Comparison of ENCODE assay signal across 13 cellular contexts in genomic region chr12:46402861-46403731, GRCh38. TPM values are rescaled to one million over a fixed set of nuclear protein-coding genes. Genes with fewer than 3 reads are reported as not detected.
DNase-seq lines count a peak whose midpoint lies in the region; ATAC-seq and TF ChIP-seq lines count a peak whose summit lies in the region.
"Had no signal": no experiment of that assay in that cellular context is flagged by ENCODE, and none has a peak within 500 bp of the region (broad histone marks: within the 10 kb centered on the region; RNA-seq: fewer than 3 reads in every experiment).

No MANE protein-coding gene starts in this region.

- peaks cover 70% of the 10 kb centered on the region for H3K4me1 Mint-ChIP-seq in T-helper 2 cell treated with Interferon-gamma antibody and Interleukin-4, amounts not matched to agents 5 μg/mL and 100 μg/mL, for 36 hours (ENCODE audit: low read depth)

- DNase-seq in T-helper 2 cell treated with Interferon-gamma antibody and Interleukin-4, amounts not matched to agents 5 μg/mL and 100 μg/mL, for 36 hours (ENCODE audit: low spot score): no peak
- DNase-seq in T-helper 2 cell: no peak
- DNase-seq in ascending aorta (ENCODE audit: low spot score in 2 of 2): no peak
- no peak for DNase-seq in right cardiac atrium
- DNase-seq in CD1c-positive myeloid dendritic cell (ENCODE audit: extremely low spot score): no peak
- no peak for DNase-seq in islet precursor cell
- DNase-seq: activated T-cell treated with anti-CD3 and anti-CD28 coated beads for 4 hours, NCI-H748 treated with DMSO at 0.1 percent for 48 hours, T-helper 1 cell had no signal

- no peaks in the 10 kb centered on the region for H3K36me3 ChIP-seq in ascending aorta
- H3K36me3 ChIP-seq: neutrophil had no signal

- TF ChIP-seq CTCF in ascending aorta (IDR thresholded peaks at IDR 0.05): no peak

- H3K27ac ChIP-seq in ascending aorta (peak overlapping the region; percentile 80), right cardiac atrium (ENCODE audit: low read length) (peak overlapping the region; percentile 50), temporal lobe (ENCODE audit: low read depth, low read length) (peak overlapping the region; percentile 9)
- H3K27ac ChIP-seq: 22Rv1, neutrophil had no signal

- no peaks in the 10 kb centered on the region for H3K27me3 Mint-ChIP-seq in T-helper 2 cell treated with Interferon-gamma antibody and Interleukin-4, amounts not matched to agents 5 μg/mL and 100 μg/mL, for 36 hours (ENCODE audit: low read depth)

- H3K27me3 ChIP-seq in ascending aorta (no peaks in the 10 kb centered on the region), right cardiac atrium (ENCODE audit: control insufficient read depth, insufficient read depth) (no peaks in the 10 kb centered on the region)
- H3K27me3 ChIP-seq: neutrophil had no signal

- H3K27ac Mint-ChIP-seq in T-helper 2 cell treated with Interferon-gamma antibody and Interleukin-4, amounts not matched to agents 5 μg/mL and 100 μg/mL, for 36 hours: peak overlapping the region; percentile 2

- ATAC-seq in right cardiac atrium: peak in 1 of 2 donors; percentile 24
- ATAC-seq in GM18519 (IDR thresholded peaks at IDR 0.05; ENCODE audit: low FRiP score, unreplicated experiment): no peak

- H3K4me3 ChIP-seq in ascending aorta (no peak overlapping the region), right cardiac atrium (ENCODE audit: low read length) (no peak overlapping the region)

- peaks cover 0 to 42% of the 10 kb centered on the region in 2 donors for H3K4me1 ChIP-seq in ascending aorta
- peaks cover 3% of the 10 kb centered on the region for H3K4me1 ChIP-seq in right cardiac atrium (ENCODE audit: control insufficient read depth, insufficient read depth, low read length)

- H3K9me3 ChIP-seq in ascending aorta (no peaks in the 10 kb centered on the region), right cardiac atrium (ENCODE audit: control insufficient read depth, low read length) (no peaks in the 10 kb centered on the region)
- H3K9me3 ChIP-seq: neutrophil had no signal

- H3K36me3 Mint-ChIP-seq in T-helper 2 cell treated with Interferon-gamma antibody and Interleukin-4, amounts not matched to agents 5 μg/mL and 100 μg/mL, for 36 hours (ENCODE audit: low read depth): peaks cover 28% of the 10 kb centered on the region

- H3K9me3 Mint-ChIP-seq in T-helper 2 cell treated with Interferon-gamma antibody and Interleukin-4, amounts not matched to agents 5 μg/mL and 100 μg/mL, for 36 hours: peaks cover 19% of the 10 kb centered on the region

- H3K4me3 Mint-ChIP-seq in T-helper 2 cell treated with Interferon-gamma antibody and Interleukin-4, amounts not matched to agents 5 μg/mL and 100 μg/mL, for 36 hours: no peak overlapping the region

- 49% methylated on average over 4 of the region's 4 CpGs for WGBS in right cardiac atrium

- intact Hi-C loops in ascending aorta (cut with DNase I): loop anchor here (5.0 kb wide), 1 partner anchor 59 kb away; no protein-coding TSS in a partner anchor
- intact Hi-C loops in right cardiac atrium (cut with DNase I): no loop called here

RNA-seq across cellular contexts. Expression of gene SLC38A2, which starts 30.5 kb away (rescaled TPM):
- total RNA-seq in ascending aorta (384 TPM), right cardiac atrium (100 to 1,000 TPM in 3 of 4 donors, 10 to 100 TPM in 1; 87.3 to 143 (median 115) TPM), temporal lobe (162 TPM)
- 69.5 TPM for polyA plus RNA-seq in right cardiac atrium

Comparison
In these comparisons a context has a peak if more than half of its experiments do, and no peak if none do; other contexts are left out.
1. H3K27ac ChIP-seq: peak in every context shown above with its lines; median percentile 80 in ascending aorta; 50 in right cardiac atrium; 9 in temporal lobe.